ENCODE assay signal across 1 cellular context in genomic region chr7:87152112-87152896, GRCh38.
A peak's percentile ranks its signal among the peaks of the same experiment; 100 is the strongest.
TF ChIP-seq lines count a peak whose summit lies in the region.

TSS of gene DMTF1 (plus strand) at chr7:87152453. CDS start at chr7:87164942, 12,489 bp downstream.

TF ChIP-seq in HepG2, 621 proteins besides CTCF, POLR2A, EP300 and RAD21 (continued from another document and continues in another):
- no peak for TF ChIP-seq ZHX2 (IDR thresholded peaks at IDR 0.05; ENCODE audit: low read depth)
- TF ChIP-seq ZHX2 (CRISPR knock-in tag; IDR thresholded peaks at IDR 0.05; ENCODE audit: borderline replicate concordance), result peak; percentile 63; the same call in 1 of the 2 replicates
- TF ChIP-seq ZBTB2 (CRISPR knock-in tag; IDR thresholded peaks at IDR 0.05; ENCODE audit: low read depth), result no peak
- peak; percentile 15; the same call in 1 of the 2 replicates for TF ChIP-seq HIC2 (CRISPR knock-in tag; IDR thresholded peaks at IDR 0.05; ENCODE audit: low read depth)
- peak; percentile 81 for TF ChIP-seq ZMYM4 (CRISPR knock-in tag; IDR thresholded peaks at IDR 0.05)
- TF ChIP-seq ZNF274 (CRISPR knock-in tag; IDR thresholded peaks at IDR 0.05), result peak; percentile 63
- no peak for TF ChIP-seq ZNF318 (CRISPR knock-in tag; IDR thresholded peaks at IDR 0.05)
- TF ChIP-seq PRMT3 (CRISPR knock-in tag; IDR thresholded peaks at IDR 0.05; ENCODE audit: borderline replicate concordance, low read depth), result no peak
- TF ChIP-seq HNRNPH1 (optimal IDR thresholded peaks at IDR 0.05; ENCODE audit: low read depth, low read length), result no peak
- TF ChIP-seq ZNF605 (CRISPR knock-in tag; IDR thresholded peaks at IDR 0.05), result peak; percentile 91
- TF ChIP-seq KLF16 (CRISPR knock-in tag; IDR thresholded peaks at IDR 0.05), result peak in 1 of 2 experiments; percentile 87; a peak in 2 of 4 replicates
- peak; percentile 85 for TF ChIP-seq ZNF230 (CRISPR knock-in tag; IDR thresholded peaks at IDR 0.05)
- TF ChIP-seq PAF1 (CRISPR knock-in tag; IDR thresholded peaks at IDR 0.05), result no peak
- TF ChIP-seq CSRNP1 (CRISPR knock-in tag; IDR thresholded peaks at IDR 0.05), result no peak
- no peak for TF ChIP-seq BCLAF1 (IDR thresholded peaks at IDR 0.05)
- peak; percentile 80 for TF ChIP-seq DR1 (CRISPR knock-in tag; IDR thresholded peaks at IDR 0.05)
- TF ChIP-seq ZNF431 (CRISPR knock-in tag; IDR thresholded peaks at IDR 0.05; ENCODE audit: borderline replicate concordance, low read depth), result peak; percentile 81; the same call in 1 of the 2 replicates
- peak; percentile 67; the same call in 1 of the 2 replicates for TF ChIP-seq TFAP4 (IDR thresholded peaks at IDR 0.05; ENCODE audit: borderline replicate concordance, low read depth)
- TF ChIP-seq PBX3 (CRISPR knock-in tag; IDR thresholded peaks at IDR 0.05; ENCODE audit: borderline replicate concordance), result no peak
- 0 out of 2 replicates have a peak, but pooled peaks have one; percentile 50 for TF ChIP-seq ZNF773 (CRISPR knock-in tag; IDR thresholded peaks at IDR 0.05; ENCODE audit: borderline replicate concordance)
- 0 out of 2 replicates have a peak, but pooled peaks have one; percentile 41 for TF ChIP-seq SAFB2 (CRISPR knock-in tag; IDR thresholded peaks at IDR 0.05; ENCODE audit: borderline replicate concordance, low read depth)
- peak; percentile 84 for TF ChIP-seq ZNF557 (CRISPR knock-in tag; IDR thresholded peaks at IDR 0.05)
- peak; percentile 76 for TF ChIP-seq ERF (CRISPR knock-in tag; IDR thresholded peaks at IDR 0.05)
- no peak for TF ChIP-seq NPAS2 (CRISPR knock-in tag; IDR thresholded peaks at IDR 0.05; ENCODE audit: borderline replicate concordance)
- no peak for TF ChIP-seq ZBTB1 (CRISPR knock-in tag; IDR thresholded peaks at IDR 0.05; ENCODE audit: borderline replicate concordance)
- no peak for TF ChIP-seq ZNF432 (CRISPR knock-in tag; IDR thresholded peaks at IDR 0.05; ENCODE audit: borderline replicate concordance)
